ENCODE assay signal across 29 cellular contexts in the genomic region with DNA sequence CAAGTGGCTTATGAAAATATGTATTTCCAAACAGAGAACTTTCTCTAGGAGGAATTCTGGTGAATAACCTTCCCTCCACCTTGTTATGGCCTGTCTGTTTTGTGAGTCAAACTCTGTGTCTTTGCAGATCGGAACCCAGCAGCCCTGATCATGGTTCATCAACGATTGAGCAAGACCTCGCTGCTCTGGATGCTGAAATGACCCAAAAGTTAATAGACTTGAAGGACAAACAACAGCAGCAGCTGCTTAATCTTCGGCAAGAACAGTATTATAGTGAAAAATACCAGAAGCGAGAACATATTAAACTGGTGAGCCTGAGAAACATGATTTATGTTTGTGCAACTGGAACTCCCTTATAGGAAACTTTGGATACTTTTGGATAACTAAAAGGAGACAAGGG.
"Had no signal": no experiment of that assay in that cellular context is flagged by ENCODE, and none has a peak within 500 bp of the region (broad histone marks: within the 10 kb centered on the region; RNA-seq: fewer than 3 reads in every experiment).

No MANE protein-coding gene starts in this region.

- DNase-seq: activated CD4-positive, alpha-beta T cell treated with anti-CD3 and anti-CD28 coated beads for 4 hours; activated CD4-positive, alpha-beta T cell treated with anti-CD3 and anti-CD28 coated beads, Interleukin-2, amount 50 U/mL, for 4 hours; activated CD4-positive, CD25-positive, alpha-beta regulatory T cell; activated naive CD4-positive, alpha-beta T cell treated with Interleukin-2 at 50 U/mL for 16 hours; activated T-cell treated with anti-CD3 and anti-CD28 coated beads for 4 hours; activated T-cell treated with anti-CD3 and anti-CD28 coated beads, Interleukin-2, amount 50 U/mL, for 72 hours; brain microvascular endothelial cell; caudate nucleus; foreskin melanocyte; islet precursor cell; left ventricle myocardium inferior; mucosa of descending colon; retina; stimulated activated CD4-positive, alpha-beta T cell treated with anti-CD3 and anti-CD28 coated beads, Interleukin-15, amount 100 ng/mL, for 24 hours; stimulated activated CD4-positive, alpha-beta T cell treated with anti-CD3 and anti-CD28 coated beads, Interleukin-2, amount 100 ng/mL, for 24 hours; stimulated activated naive B cell treated with anti-CD40 and anti-IgM and Interleukin-4, amounts not matched to agents 10 μg/mL and 1 μg/mL and 100 μg/mL, for 72 hours; stomach; T-helper 1 cell; thyroid gland; upper lobe of left lung had no signal

- H3K36me3 Mint-ChIP-seq: activated naive CD8-positive, alpha-beta T cell had no signal

- H3K9me3 Mint-ChIP-seq: activated T-cell treated with anti-CD3 and anti-CD28 coated beads, Interleukin-2, amount 50 U/mL, for 72 hours; nephron; T-helper 2 cell treated with Interferon-gamma antibody and Interleukin-4, amounts not matched to agents 5 μg/mL and 100 μg/mL, for 36 hours had no signal

- H3K4me1 ChIP-seq: ascending aorta, left ventricle myocardium inferior, stomach, thyroid gland, upper lobe of left lung had no signal

- H3K9me3 ChIP-seq: ascending aorta, left ventricle myocardium inferior, mucosa of descending colon, neutrophil, stomach, thyroid gland, upper lobe of left lung had no signal

- H3K4me3 ChIP-seq: ascending aorta, left ventricle myocardium inferior, lung, mucosa of descending colon, stomach, thyroid gland, upper lobe of left lung had no signal

- ATAC-seq: activated T-cell treated with anti-CD3 and anti-CD28 coated beads, Interleukin-2, amount 50 U/mL, for 72 hours; esophagus mucosa; mucosa of descending colon; sciatic nerve; stimulated activated naive B cell treated with anti-CD40 and anti-IgM and Interleukin-4, amounts not matched to agents 10 μg/mL and 1 μg/mL and 100 μg/mL, for 72 hours had no signal

- H3K4me1 Mint-ChIP-seq: nephron; stimulated activated naive B cell treated with anti-CD40 and anti-IgM and Interleukin-4, amounts not matched to agents 10 μg/mL and 1 μg/mL and 100 μg/mL, for 72 hours had no signal

- H3K36me3 ChIP-seq: ascending aorta, brain microvascular endothelial cell, neutrophil, thyroid gland, upper lobe of left lung had no signal

- H3K27ac ChIP-seq: ascending aorta, brain microvascular endothelial cell, left ventricle myocardium inferior, neutrophil, stomach, thyroid gland, upper lobe of left lung had no signal

- H3K27me3 ChIP-seq: ascending aorta, brain microvascular endothelial cell, neutrophil, stomach, thyroid gland, upper lobe of left lung had no signal

- H3K4me3 Mint-ChIP-seq: activated naive CD8-positive, alpha-beta T cell; activated T-cell treated with anti-CD3 and anti-CD28 coated beads, Interleukin-2, amount 50 U/mL, for 72 hours; nephron; stimulated activated naive B cell treated with anti-CD40 and anti-IgM and Interleukin-4, amounts not matched to agents 10 μg/mL and 1 μg/mL and 100 μg/mL, for 72 hours; T-helper 2 cell treated with Interferon-gamma antibody and Interleukin-4, amounts not matched to agents 5 μg/mL and 100 μg/mL, for 36 hours had no signal

- H3K27ac Mint-ChIP-seq: activated naive CD8-positive, alpha-beta T cell; activated T-cell treated with anti-CD3 and anti-CD28 coated beads, Interleukin-2, amount 50 U/mL, for 72 hours; nephron; stimulated activated naive B cell treated with anti-CD40 and anti-IgM and Interleukin-4, amounts not matched to agents 10 μg/mL and 1 μg/mL and 100 μg/mL, for 72 hours; T-helper 2 cell treated with Interferon-gamma antibody and Interleukin-4, amounts not matched to agents 5 μg/mL and 100 μg/mL, for 36 hours had no signal

- FAIRE-seq: endothelial cell of umbilical vein had no signal

- H3K27me3 Mint-ChIP-seq: activated naive CD8-positive, alpha-beta T cell; stimulated activated naive B cell treated with anti-CD40 and anti-IgM and Interleukin-4, amounts not matched to agents 10 μg/mL and 1 μg/mL and 100 μg/mL, for 72 hours had no signal
